Comparison of ENCODE assay signal across 8 cellular contexts in genomic region chr19:11482384-11483050, GRCh38. TPM values are rescaled to one million over a fixed set of nuclear protein-coding genes. Genes with fewer than 3 reads are reported as not detected.
DNase-seq lines count a peak whose midpoint lies in the region; ATAC-seq and TF ChIP-seq lines count a peak whose summit lies in the region.

No MANE protein-coding gene starts in this region.

- peak overlapping the region; percentile 72 for H3K4me3 Mint-ChIP-seq in activated naive CD4-positive, alpha-beta T cell treated with anti-CD3 and anti-CD28 coated beads for 36 hours

- no peaks in the 10 kb centered on the region for H3K36me3 ChIP-seq in HCT116 (ENCODE audit: control insufficient read depth in 1 of 2, insufficient read depth in 2 of 2, low read length in 2 of 2)
- no peaks in the 10 kb centered on the region for H3K36me3 ChIP-seq in SK-N-MC (ENCODE audit: insufficient read depth, low read length)
- H3K36me3 ChIP-seq in ovary: no peaks in the 10 kb centered on the region
- H3K36me3 ChIP-seq in thymus (ENCODE audit: control insufficient read depth, insufficient read depth): peaks cover 26% of the 10 kb centered on the region

- no peak overlapping the region for H2AFZ ChIP-seq in HCT116 (ENCODE audit: low read depth, low read length, poor library complexity, severe bottlenecking)

- peaks cover 30% of the 10 kb centered on the region for H3K27me3 Mint-ChIP-seq in activated naive CD4-positive, alpha-beta T cell treated with anti-CD3 and anti-CD28 coated beads for 36 hours (ENCODE audit: low read depth)

- no peaks in the 10 kb centered on the region for H3K79me2 ChIP-seq in HCT116 (ENCODE audit: insufficient read depth, low read length)

- no peaks in the 10 kb centered on the region for H3K9me2 ChIP-seq in HCT116 (ENCODE audit: insufficient read depth)

- H3K27ac Mint-ChIP-seq in activated naive CD4-positive, alpha-beta T cell treated with anti-CD3 and anti-CD28 coated beads for 36 hours: peak overlapping the region; percentile 36

- H3K27ac ChIP-seq in HCT116 (ENCODE audit: low read depth, low read length) (no peak overlapping the region), SK-N-MC (no peak overlapping the region), ovary (no peak overlapping the region), thymus (ENCODE audit: low read depth) (no peak overlapping the region)

- H3K27me3 ChIP-seq in HCT116 (ENCODE audit: insufficient read depth, low read length): no peaks in the 10 kb centered on the region
- peaks cover 11% of the 10 kb centered on the region for H3K27me3 ChIP-seq in ovary
- H3K27me3 ChIP-seq in thymus (ENCODE audit: control insufficient read depth, insufficient read depth): peaks cover 51% of the 10 kb centered on the region

- WGBS in ovary, 3 donors: 2% methylated on average over 39 to 58 of the region's 58 CpGs
- WGBS in thymus: 2% methylated on average over 58 of the region's 58 CpGs

- TF ChIP-seq POLR2A in HCT116 (IDR thresholded peaks at IDR 0.05; ENCODE audit: borderline replicate concordance, extremely low read depth, insufficient read depth, insufficient read length) (no peak), ovary (IDR thresholded peaks at IDR 0.05) (no peak)

- TF ChIP-seq RAD21 in HCT116 (IDR thresholded peaks at IDR 0.05; ENCODE audit: low read depth): peak; percentile 91

- RAD21 ChIA-PET in HCT116 (lab: Charles Lee; ENCODE audit: low non-redundant PET in 1 of 2, low total read pairs in 2 of 2, uncharacterized antibody in 2 of 2, unreplicated experiment in 2 of 2): interaction anchor here (1.0 to 1.3 kb wide), 3 partner anchors 101 to 189 kb away, joined by 3 to 9 read pairs (median 3); no protein-coding TSS in a partner anchor

- intact Hi-C loops in HCT116 (cut with micrococcal nuclease): loop anchor here (2.0 kb wide), 1 partner anchor 188 kb away; no protein-coding TSS in a partner anchor
- intact Hi-C loops in activated naive CD4-positive, alpha-beta T cell treated with anti-CD3 and anti-CD28 coated beads for 36 hours (cut with micrococcal nuclease): loop anchor here (1.0 to 5.0 kb wide), 9 partner anchors 23 to 346 kb away; partner anchors contain the start of genes ODAD3, PRKCSH and ZNF653
- intact Hi-C loops in ovary (cut with DNase I): loop anchor here in 3 of 4 donors (2.0 to 10.0 kb wide), 3 partner anchors 98 to 188 kb away; partner anchors contain the start of genes EPOR (in 1 of the 3) and TSPAN16 (in 1 of the 3)

- CTCF ChIA-PET in HCT116 (lab: Charles Lee): interaction anchor here (0.6 to 1.9 kb wide), 10 partner anchors 14 to 521 kb away, joined by 3 to 14 read pairs (median 5); partner anchors contain the start of genes EPOR and SWSAP1
- CTCF ChIA-PET in activated naive CD4-positive, alpha-beta T cell treated with anti-CD3 and anti-CD28 coated beads for 36 hours (lab: Charles Lee): interaction anchor here (0.6 to 1.9 kb wide), 24 partner anchors 9 to 510 kb away, joined by 3 to 21 read pairs (median 4); partner anchors contain the start of genes SWSAP1 and ZNF440

- H3K9me3 Mint-ChIP-seq in activated naive CD4-positive, alpha-beta T cell treated with anti-CD3 and anti-CD28 coated beads for 36 hours: no peaks in the 10 kb centered on the region

- TF ChIP-seq EP300 in ovary (IDR thresholded peaks at IDR 0.05): no peak

- H3K9ac ChIP-seq in HCT116 (ENCODE audit: low read length) (no peak overlapping the region), SK-N-MC (ENCODE audit: insufficient read length) (peak overlapping the region; percentile 61)

- peaks cover 11% of the 10 kb centered on the region for H3K36me3 Mint-ChIP-seq in activated naive CD4-positive, alpha-beta T cell treated with anti-CD3 and anti-CD28 coated beads for 36 hours (ENCODE audit: low read depth)

- peak; percentile 86 for DNase-seq in G401 (ENCODE audit: low spot score)
- DNase-seq in HCT116 (ENCODE audit: low read depth, low spot score): peak; percentile 51
- peak; percentile 91 for DNase-seq in NAMALWA (ENCODE audit: low spot score)
- no peak for DNase-seq in SK-N-MC (ENCODE audit: low read depth, low spot score)
- DNase-seq in activated naive CD4-positive, alpha-beta T cell treated with anti-CD3 and anti-CD28 coated beads for 36 hours: peak; percentile 90
- DNase-seq in globus pallidus (ENCODE audit: low spot score): peak; percentile 84
- DNase-seq in ovary: peak; percentile 67 to 85 (median 75)

- POLR2A ChIA-PET in HCT116 (lab: Charles Lee): interaction anchor here (0.9 kb wide), 1 partner anchor 101 kb away, joined by 6 read pairs; no protein-coding TSS in a partner anchor

- H3K4me3 ChIP-seq in HCT116 (replicated peaks in 1 of 2; ENCODE audit: low read depth in 1 of 2, low read length in 2 of 2) (no peak overlapping the region), SK-N-MC (peak overlapping the region; percentile 88), ovary (no peak overlapping the region), thymus (ENCODE audit: low read length) (peak overlapping the region; percentile 37)

- in situ Hi-C loops in G401 (cut with HindIII; ENCODE audit: low sequenced_read_pairs): no loop called here

- peaks cover 0 to 3% of the 10 kb centered on the region in 2 experiments; a peak in 1 of 4 replicates for H3K4me1 ChIP-seq in HCT116 (ENCODE audit: control insufficient read depth in 1 of 2, insufficient read depth in 2 of 2, low read length in 2 of 2)
- peaks cover 11% of the 10 kb centered on the region for H3K4me1 ChIP-seq in ovary (ENCODE audit: insufficient read depth)
- H3K4me1 ChIP-seq in thymus (ENCODE audit: control insufficient read depth, insufficient read depth, low read length): peaks cover 8% of the 10 kb centered on the region

- H3K4me1 Mint-ChIP-seq in activated naive CD4-positive, alpha-beta T cell treated with anti-CD3 and anti-CD28 coated beads for 36 hours (ENCODE audit: low read depth): peaks cover 16% of the 10 kb centered on the region

- H3K9me3 ChIP-seq in HCT116 (ENCODE audit: control insufficient read depth in 1 of 2, insufficient read depth in 1 of 2, low read depth in 1 of 2, low read length in 2 of 2) (no peaks in the 10 kb centered on the region), SK-N-MC (ENCODE audit: low read depth, low read length) (no peaks in the 10 kb centered on the region), ovary (no peaks in the 10 kb centered on the region), thymus (ENCODE audit: control insufficient read depth) (peaks cover 1% of the 10 kb centered on the region)

- H4K20me1 ChIP-seq in HCT116 (ENCODE audit: insufficient read depth): no peaks in the 10 kb centered on the region

- H3K4me2 ChIP-seq in HCT116 (ENCODE audit: low read length): no peak overlapping the region

- peak; percentile 82 to 94 (median 85) for TF ChIP-seq CTCF in HCT116 (IDR thresholded peaks at IDR 0.05 in 2 of 3, conservative IDR thresholded peaks at IDR 0.05 in 1 of 3; ENCODE audit: borderline replicate concordance in 1 of 3, insufficient read depth in 1 of 3, low read depth in 2 of 3, low read length in 2 of 3)
- TF ChIP-seq CTCF in ovary (IDR thresholded peaks at IDR 0.05): peak; percentile 81 to 97 (median 94)

- ATAC-seq in HCT116: peak; percentile 89

- BruUV-seq in HCT116 (replicated peaks; lab: Mats Ljungman, UMichigan): no TSS peak

TF ChIP-seq in HCT116, 20 proteins besides CTCF, POLR2A, EP300 and RAD21:
- no peak for TF ChIP-seq SIN3A (IDR thresholded peaks at IDR 0.05; ENCODE audit: low read depth)
- TF ChIP-seq EZH2 (IDR thresholded peaks at IDR 0.05): no peak
- TF ChIP-seq JUND (IDR thresholded peaks at IDR 0.05): no peak
- peak; percentile 88; the same call in 1 of the 2 replicates for TF ChIP-seq CBX3 (IDR thresholded peaks at IDR 0.05; ENCODE audit: low read depth)
- TF ChIP-seq POLR2AphosphoS5 (IDR thresholded peaks at IDR 0.05; ENCODE audit: low read depth, low read length): peak; percentile 79
- TF ChIP-seq FOSL1 (IDR thresholded peaks at IDR 0.05; ENCODE audit: low read depth): no peak
- TF ChIP-seq YY1 (IDR thresholded peaks at IDR 0.05; ENCODE audit: extremely low read depth, insufficient replicate concordance, low read depth, low read length): no peak
- TF ChIP-seq, protein P1, sequence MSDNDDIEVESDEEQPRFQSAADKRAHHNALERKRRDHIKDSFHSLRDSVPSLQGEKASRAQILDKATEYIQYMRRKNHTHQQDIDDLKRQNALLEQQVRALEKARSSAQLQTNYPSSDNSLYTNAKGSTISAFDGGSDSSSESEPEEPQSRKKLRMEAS (IDR thresholded peaks at IDR 0.05): peak; percentile 99

RNA-seq across cellular contexts. Expression of gene ELAVL3, which starts 1.7 kb away (rescaled TPM):
- 0.43 and 2.4 TPM in 2 replicates for total RNA-seq in G401 (2014; rRNA removed; shearing (Covaris generic))
- 0.05 TPM for total RNA-seq in HCT116 (2021; ENCODE audit: unreplicated experiment)
- polyA plus RNA-seq in HCT116 (2012): 0.05 and 0.20 TPM in 2 replicates
- not detected for total RNA-seq in activated naive CD4-positive, alpha-beta T cell treated with anti-CD3 and anti-CD28 coated beads for 36 hours
- total RNA-seq in ovary: not detected
- not detected for polyA plus RNA-seq in ovary
- polyA plus RNA-seq in thymus: 0.05 TPM

RNA-seq across cellular contexts. Expression of gene ZNF653, which starts 23.1 kb away (rescaled TPM):
- total RNA-seq in G401 (2014; rRNA removed; shearing (Covaris generic)): 10.2 and 21.8 TPM in 2 replicates
- total RNA-seq in HCT116 (2021; ENCODE audit: unreplicated experiment) (16.1 TPM), ovary (10 to 100 TPM in 6 of 7 donors, 1 to 10 TPM in 1; 7.7 to 16.8 (median 11.4) TPM)
- polyA plus RNA-seq in HCT116 (2012): 14.3 and 15.9 TPM in 2 replicates
- total RNA-seq in activated naive CD4-positive, alpha-beta T cell treated with anti-CD3 and anti-CD28 coated beads for 36 hours: 1 to 10 TPM; 6.8 to 7.3 TPM
- polyA plus RNA-seq in ovary (1 to 10 TPM; 2.9 to 9.5 TPM), thymus (14.1 TPM)

RNA-seq across cellular contexts. Expression of gene ECSIT, which starts 46.4 kb away (rescaled TPM):
- 104 and 109 TPM in 2 replicates for total RNA-seq in G401 (2014; rRNA removed; shearing (Covaris generic))
- 52.8 TPM for total RNA-seq in HCT116 (2021; ENCODE audit: unreplicated experiment)
- polyA plus RNA-seq in HCT116 (2012): 39.4 and 52.9 TPM in 2 replicates
- 10 to 100 TPM; 42.6 to 46.0 TPM for total RNA-seq in activated naive CD4-positive, alpha-beta T cell treated with anti-CD3 and anti-CD28 coated beads for 36 hours
- total RNA-seq in ovary: 10 to 100 TPM; 57.0 to 84.8 (median 58.2) TPM
- 10 to 100 TPM; 16.3 to 73.1 TPM for polyA plus RNA-seq in ovary
- polyA plus RNA-seq in thymus: 31.0 TPM

RNA-seq across cellular contexts. Expression of gene PRKCSH, which starts 47.1 kb away (rescaled TPM):
- 116 and 141 TPM in 2 replicates for total RNA-seq in G401 (2014; rRNA removed; shearing (Covaris generic))
- total RNA-seq in HCT116 (2021; ENCODE audit: unreplicated experiment): 425 TPM
- polyA plus RNA-seq in HCT116 (2012): 442 and 449 TPM in 2 replicates
- total RNA-seq in activated naive CD4-positive, alpha-beta T cell treated with anti-CD3 and anti-CD28 coated beads for 36 hours: 100 to 1,000 TPM; 234 to 237 TPM
- total RNA-seq in ovary: 100 to 1,000 TPM in 6 of 7 donors, 10 to 100 TPM in 1; 76.5 to 338 (median 291) TPM
- 100 to 1,000 TPM; 224 to 239 TPM for polyA plus RNA-seq in ovary
- polyA plus RNA-seq in thymus: 108 TPM

RNA-seq across cellular contexts. Expression of gene ODAD3, which starts 47.6 kb away (rescaled TPM):
- 1.7 and 6.1 TPM in 2 replicates for total RNA-seq in G401 (2014; rRNA removed; shearing (Covaris generic))
- total RNA-seq in HCT116 (2021; ENCODE audit: unreplicated experiment) (0.52 TPM), ovary (1 to 10 TPM in 2 of 7 donors, under 1 TPM in 5; 0.18 to 5.4 (median 0.56) TPM)
- 0.17 and 0.21 TPM in 2 replicates for polyA plus RNA-seq in HCT116 (2012)
- under 1 TPM; 0.15 to 0.19 TPM for total RNA-seq in activated naive CD4-positive, alpha-beta T cell treated with anti-CD3 and anti-CD28 coated beads for 36 hours
- polyA plus RNA-seq in ovary (1 to 10 TPM in 1 of 2 donors, under 1 TPM in 1; 0.42 to 1.1 TPM), thymus (0.64 TPM)

Comparison
In these comparisons a context has a peak if more than half of its experiments do, and no peak if none do; other contexts are left out.
1. H3K4me3 ChIP-seq: peak in SK-N-MC (single experiment) and thymus (single experiment); none in HCT116 (0 of 2) and ovary (single experiment).